In genomic region chr2:209772316-209772715, GRCh38 we compare ENCODE assay signal across 11 cellular contexts. TPM values are rescaled to one million over a fixed set of nuclear protein-coding genes. Genes with fewer than 3 reads are reported as not detected.
DNase-seq lines count a peak whose midpoint lies in the region; ATAC-seq, FAIRE-seq and TF ChIP-seq lines count a peak whose summit lies in the region.
"Had no signal": no experiment of that assay in that cellular context is flagged by ENCODE, and none has a peak within 500 bp of the region (broad histone marks: within the 10 kb centered on the region; RNA-seq: fewer than 3 reads in every experiment).

No MANE protein-coding gene starts in this region.

- H3K27ac Mint-ChIP-seq in progenitor cell of endocrine pancreas: peak overlapping the region; percentile 76

- no peak for TF ChIP-seq CTCF in H1 (IDR thresholded peaks at IDR 0.05; ENCODE audit: control extremely low read depth in 1 of 3, insufficient read depth in 1 of 3, low read depth in 1 of 3, low read length in 3 of 3)
- TF ChIP-seq CTCF in progenitor cell of endocrine pancreas (IDR thresholded peaks at IDR 0.05; ENCODE audit: unreplicated experiment): no peak
- TF ChIP-seq CTCF in GM20000 (IDR thresholded peaks at IDR 0.05; ENCODE audit: extremely low read depth, missing control alignments): no peak

- TF ChIP-seq POLR2A in H1 (IDR thresholded peaks at IDR 0.05; ENCODE audit: control extremely low read depth in 1 of 2, low read depth in 2 of 2, low read length in 2 of 2): no peak

- no peak overlapping the region for H2BK12ac ChIP-seq in H1 (ENCODE audit: low read depth, low read length)

- FAIRE-seq in H1 (lab: Jason Lieb, UNC): no peak
- FAIRE-seq: colon had no signal

- H3K27ac ChIP-seq in HUES6 (ENCODE audit: low read depth, low read length) (no peak overlapping the region), H1 (ENCODE audit: low read depth, low read length) (no peak overlapping the region)
- H3K27ac ChIP-seq: right lobe of liver had no signal

- no peak overlapping the region for H2AFZ ChIP-seq in H1 (ENCODE audit: low read length)

- H3K4me2 ChIP-seq in H1 (ENCODE audit: insufficient read depth in 1 of 2, low read depth in 2 of 2, low read length in 2 of 2): peak overlapping the region; percentile 77 to 87

- no peak overlapping the region for H2BK20ac ChIP-seq in H1 (ENCODE audit: low read length)

- H3K27me3 ChIP-seq in HUES6 (ENCODE audit: control insufficient read depth, insufficient read depth, low read length) (peaks cover 72% of the 10 kb centered on the region), H1 (replicated peaks in 1 of 4; ENCODE audit: control insufficient read depth in 3 of 4, extremely low read depth in 1 of 4, insufficient read depth in 3 of 4, low read length in 3 of 4) (peaks cover 2 to 26% (median 15%) of the 10 kb centered on the region in 4 experiments)

- H3K23me2 ChIP-seq in H1 (ENCODE audit: low read depth, low read length): peaks cover 3% of the 10 kb centered on the region; the same call in 1 of the 2 replicates

- no peak overlapping the region for H4K5ac ChIP-seq in H1 (ENCODE audit: insufficient read length, low read depth, low read length)

- no peaks in the 10 kb centered on the region for H3K36me3 Mint-ChIP-seq in progenitor cell of endocrine pancreas (ENCODE audit: insufficient read depth)
- no peaks in the 10 kb centered on the region for H3K36me3 Mint-ChIP-seq in activated T-cell treated with anti-CD3 and anti-CD28 coated beads, Interleukin-2, amount 50 U/mL, for 4 hours (ENCODE audit: insufficient read depth)

- no peak for ATAC-seq in activated T-cell treated with anti-CD3 and anti-CD28 coated beads, Interleukin-2, amount 50 U/mL, for 4 hours
- no peak for ATAC-seq in GM21786 (IDR thresholded peaks at IDR 0.05; ENCODE audit: unreplicated experiment)

- TF ChIP-seq RAD21 in H1 (IDR thresholded peaks at IDR 0.05 in 1 of 2, conservative IDR thresholded peaks at IDR 0.05 in 1 of 2; ENCODE audit: low read depth in 2 of 2, low read length in 2 of 2): no peak

- H3K79me1 ChIP-seq in H1 (ENCODE audit: low read depth, low read length): no peaks in the 10 kb centered on the region

- no peak for TF ChIP-seq EP300 in H1 (IDR thresholded peaks at IDR 0.05; ENCODE audit: borderline replicate concordance in 1 of 2, low read depth in 2 of 2, low read length in 2 of 2)

- H4K8ac ChIP-seq in H1 (ENCODE audit: extremely low read depth, insufficient read depth, low read length): no peak overlapping the region

- H3K4me3 Mint-ChIP-seq in progenitor cell of endocrine pancreas (ENCODE audit: low read depth): peak overlapping the region; percentile 53
- H3K4me3 Mint-ChIP-seq in activated T-cell treated with anti-CD3 and anti-CD28 coated beads, Interleukin-2, amount 50 U/mL, for 4 hours: no peak overlapping the region

- no peaks in the 10 kb centered on the region for H3K79me2 ChIP-seq in H1 (ENCODE audit: control insufficient read depth in 1 of 2, insufficient read depth in 2 of 2, low read length in 2 of 2)

- CTCF ChIA-PET in H1 (lab: Charles Lee; ENCODE audit: partially characterized antibody): interaction anchor here (0.6 to 1.9 kb wide), 9 partner anchors 8 to 347 kb away, joined by 3 to 11 read pairs (median 3); no protein-coding TSS in a partner anchor

- H3K27me3 Mint-ChIP-seq in progenitor cell of endocrine pancreas: peaks cover 53% of the 10 kb centered on the region
- H3K27me3 Mint-ChIP-seq in activated T-cell treated with anti-CD3 and anti-CD28 coated beads, Interleukin-2, amount 50 U/mL, for 4 hours (ENCODE audit: low read depth): peaks cover 24% of the 10 kb centered on the region

- H3K9me3 Mint-ChIP-seq in progenitor cell of endocrine pancreas (ENCODE audit: low read depth): no peaks in the 10 kb centered on the region
- no peaks in the 10 kb centered on the region for H3K9me3 Mint-ChIP-seq in activated T-cell treated with anti-CD3 and anti-CD28 coated beads, Interleukin-2, amount 50 U/mL, for 4 hours

- no peak overlapping the region for H2BK120ac ChIP-seq in H1 (replicated peaks; ENCODE audit: low read depth, low read length)

- H3K9ac ChIP-seq in HUES6 (ENCODE audit: low read length) (no peak overlapping the region), H1 (replicated peaks in 1 of 4; ENCODE audit: extremely low read depth in 1 of 4, low read depth in 3 of 4, low read length in 3 of 4) (no peak overlapping the region)

- no peak overlapping the region for H3K4ac ChIP-seq in H1 (replicated peaks; ENCODE audit: insufficient read length, low read depth, low read length)

- H3K56ac ChIP-seq in H1 (replicated peaks; ENCODE audit: insufficient read length, low read depth, low read length): no peak overlapping the region

- H4K20me1 ChIP-seq in H1 (replicated peaks in 1 of 2; ENCODE audit: control insufficient read depth in 1 of 2, insufficient read depth in 2 of 2, low read length in 2 of 2): no peaks in the 10 kb centered on the region

- peak overlapping the region; percentile 64 for H3K4me3 ChIP-seq in HUES6 (ENCODE audit: low read depth, low read length)
- H3K4me3 ChIP-seq in H1 (ENCODE audit: extremely low read depth in 1 of 4, insufficient read depth in 2 of 4, low read depth in 3 of 4, low read length in 4 of 4): peak overlapping the region; percentile 23 to 82 (median 50); a peak in 7 of 8 replicates
- H3K4me3 ChIP-seq: right lobe of liver had no signal

- no peaks in the 10 kb centered on the region for H3K9me3 ChIP-seq in HUES6 (ENCODE audit: control insufficient read depth, insufficient read depth, low read depth, low read length)
- H3K9me3 ChIP-seq in H1 (ENCODE audit: insufficient read depth in 2 of 2, low read depth in 1 of 2, low read length in 1 of 2): no peaks in the 10 kb centered on the region; a peak in 1 of 4 replicates
- H3K9me3 ChIP-seq: right lobe of liver had no signal

- H3K36me3 ChIP-seq in HUES6 (ENCODE audit: control insufficient read depth, insufficient read depth, low read length) (no peaks in the 10 kb centered on the region), H1 (ENCODE audit: control insufficient read depth in 2 of 4, insufficient read depth in 4 of 4, low read length in 3 of 4) (no peaks in the 10 kb centered on the region)
- H3K36me3 ChIP-seq: right lobe of liver had no signal

- POLR2A ChIA-PET in H1 (lab: Charles Lee; ENCODE audit: partially characterized antibody): interaction anchor here (1.2 to 1.4 kb wide), 2 partner anchors 19 to 46 kb away, joined by 4 to 5 read pairs; no protein-coding TSS in a partner anchor

- no peak overlapping the region for H4K91ac ChIP-seq in H1 (replicated peaks; ENCODE audit: insufficient read length, low read length)

- H2BK5ac ChIP-seq in H1 (ENCODE audit: low read depth, low read length): no peak overlapping the region

- no peak overlapping the region for H3K18ac ChIP-seq in H1 (ENCODE audit: extremely low read depth, low read length)

- H3K14ac ChIP-seq in H1 (ENCODE audit: insufficient read length): no peak overlapping the region

- peaks cover 2% of the 10 kb centered on the region for H3K4me1 Mint-ChIP-seq in progenitor cell of endocrine pancreas (ENCODE audit: low read depth)
- H3K4me1 Mint-ChIP-seq in activated T-cell treated with anti-CD3 and anti-CD28 coated beads, Interleukin-2, amount 50 U/mL, for 4 hours (ENCODE audit: low read depth): peaks cover 4% of the 10 kb centered on the region

- 22% methylated on average over 8 of the region's 8 CpGs; no CpG with 5 or more reads in 1 of the 2 experiments for WGBS in H1 (ENCODE audit: extremely low coverage in 1 of 2, insufficient coverage in 1 of 2, insufficient read length in 1 of 2, insufficient replicate concordance in 2 of 2, low coverage in 1 of 2, low lambda C conversion rate in 2 of 2, missing lambda C conversion rate in 1 of 2), 2 experiments

- H3K4me1 ChIP-seq in HUES6 (ENCODE audit: control insufficient read depth, insufficient read depth, low read length) (0 out of 2 replicates have a peak, but pooled peaks cover 2% of the 10 kb centered on the region), H1 (replicated peaks in 1 of 4; ENCODE audit: control insufficient read depth in 3 of 4, insufficient read depth in 4 of 4, low read length in 3 of 4) (peaks cover 0 to 2% (median 0%) of the 10 kb centered on the region in 4 experiments; a peak in 3 of 7 replicates)
- H3K4me1 ChIP-seq: right lobe of liver had no signal

- no peak overlapping the region for H2BK15ac ChIP-seq in H1 (ENCODE audit: low read length)

- DNase-seq in NCI-H345 treated with DMSO at 0.1 percent for 48 hours (lab: John Stamatoyannopoulos, UW; ENCODE audit: unreplicated experiment): peak; percentile 45
- no peak for DNase-seq in H1 (ENCODE audit: low read depth in 1 of 2, low spot score in 2 of 2)
- DNase-seq in progenitor cell of endocrine pancreas (ENCODE audit: low spot score, unreplicated experiment): no peak
- DNase-seq in activated T-cell treated with anti-CD3 and anti-CD28 coated beads, Interleukin-2, amount 50 U/mL, for 4 hours: no peak
- DNase-seq in GM20000 (ENCODE audit: low spot score): no peak
- no peak for DNase-seq in HCEC 1CT

- no peak overlapping the region for H3K23ac ChIP-seq in H1 (ENCODE audit: insufficient read length)

- no peak overlapping the region for H2AK5ac ChIP-seq in H1 (ENCODE audit: low read depth, low read length)

TF ChIP-seq in H1, 55 proteins besides CTCF, POLR2A, EP300 and RAD21:
- TF ChIP-seq NANOG (IDR thresholded peaks at IDR 0.05; ENCODE audit: insufficient read depth, low read depth, low read length, poor library complexity, severe bottlenecking) (no peak), TEAD4 (IDR thresholded peaks at IDR 0.05; ENCODE audit: low read depth, low read length) (no peak), SIX5 (IDR thresholded peaks at IDR 0.05; ENCODE audit: low read depth, low read length) (no peak)

RNA-seq across cellular contexts. Expression of gene UNC80, which starts 0.7 kb away (rescaled TPM):
- total RNA-seq in H1 (2021; fragmentation: NEBNext Ultra II Directional; extraction: Animal tissue kit (Norgen Biotek cat#: 25700)): 0.38 and 0.56 TPM in 2 replicates
- 0.16 and 0.53 TPM in 2 replicates for polyA plus RNA-seq in H1 (2011; rRNA removed)
- polyA plus RNA-seq in H1 (2011; cell fraction: cytosol; rRNA removed): 0.13 TPM
- 0.80 TPM for polyA plus RNA-seq in H1 (2011; cell fraction: nucleus; rRNA removed)
- polyA plus RNA-seq in H1 (2012, experiment 1 of 2): 0.25 to 0.46 TPM (median 0.31 TPM) in 4 replicates
- 0.03 TPM for polyA plus RNA-seq in H1 (2012, experiment 2 of 2)
- 0.20 TPM for polyA plus RNA-seq in H1 (2013, experiment 1 of 2)
- polyA plus RNA-seq in H1 (2013, experiment 2 of 2): 0.13 TPM
- polyA minus RNA-seq in H1 (2011; rRNA and poly(A)+ RNA removed): 2.0 and 2.3 TPM in 2 replicates
- polyA minus RNA-seq in H1 (2011; cell fraction: cytosol; rRNA and poly(A)+ RNA removed): 0.44 TPM
- polyA minus RNA-seq in H1 (2011; cell fraction: nucleus; rRNA and poly(A)+ RNA removed): 2.3 TPM
- 3.1 and 4.3 TPM in 2 replicates for total RNA-seq in progenitor cell of endocrine pancreas
- total RNA-seq in activated T-cell treated with anti-CD3 and anti-CD28 coated beads, Interleukin-2, amount 50 U/mL, for 4 hours: under 1 TPM in 1 of 3 donors, not detected in 2; 0.03 TPM
- total RNA-seq: NCI-H460 had no signal
